Comparison of ENCODE assay signal across 22 cellular contexts in the genomic region with DNA sequence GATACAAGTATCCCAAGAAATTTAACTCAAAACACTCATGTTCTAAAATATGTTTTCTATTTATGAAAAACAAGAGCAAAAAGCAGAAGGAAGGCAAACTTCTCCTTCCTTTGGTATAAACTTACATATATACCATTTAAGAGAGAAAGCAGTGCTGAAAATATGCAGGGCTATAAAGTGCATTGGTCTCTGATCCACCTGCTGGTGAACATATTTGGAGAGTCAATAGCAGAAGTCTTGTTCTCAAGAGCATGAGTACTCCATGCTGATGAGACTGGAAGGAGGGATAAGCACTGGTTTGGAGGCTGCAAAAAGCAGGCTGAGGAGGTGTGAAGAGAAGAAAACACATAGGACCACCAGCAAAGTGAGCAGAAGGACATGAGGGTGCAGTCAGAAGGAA.
"Had no signal": no experiment of that assay in that cellular context is flagged by ENCODE, and none has a peak within 500 bp of the region (broad histone marks: within the 10 kb centered on the region; RNA-seq: fewer than 3 reads in every experiment).

No MANE protein-coding gene starts in this region.

- H3K27ac ChIP-seq: breast epithelium, KMS-11, SJSA1 had no signal

- H3K4me3 Mint-ChIP-seq: activated CD4-positive, alpha-beta memory T cell treated with anti-CD3 and anti-CD28 coated beads, Interleukin-2, amount 10 ng/mL, durations not matched to agents 7 days and 5 days; activated CD4-positive, alpha-beta T cell treated with anti-CD3 and anti-CD28 coated beads for 36 hours; activated naive CD8-positive, alpha-beta T cell treated with anti-CD3 and anti-CD28 coated beads, Interleukin-2, amount 10 ng/mL, durations not matched to agents 7 days and 5 days; T-helper 1 cell treated with Interleukin-12 subunit alpha and Interleukin-12 subunit beta and Interleukin-4 antibody, amounts not matched to agents 30 μg/mL and 1 μg/mL, for 36 hours had no signal

- H3K9me3 ChIP-seq: breast epithelium, SJSA1 had no signal

- H3K9ac ChIP-seq: KMS-11 had no signal

- H3K4me3 ChIP-seq: breast epithelium, SJSA1 had no signal

- DNase-seq: activated CD4-positive, alpha-beta memory T cell treated with anti-CD3 and anti-CD28 coated beads, Interleukin-2, amount 10 ng/mL, durations not matched to agents 7 days and 5 days; activated CD4-positive, alpha-beta T cell treated with anti-CD3 and anti-CD28 coated beads for 36 hours; activated CD4-positive, alpha-beta T cell treated with anti-CD3 and anti-CD28 coated beads, Interleukin-2, amount 50 U/mL, for 1 hour; activated naive CD4-positive, alpha-beta T cell treated with anti-CD3 and anti-CD28 coated beads, Interleukin-2, amount 50 U/mL, for 16 hours; activated naive CD8-positive, alpha-beta T cell treated with anti-CD3 and anti-CD28 coated beads, Interleukin-2, amount 10 ng/mL, durations not matched to agents 7 days and 5 days; activated T-cell treated with anti-CD3 and anti-CD28 coated beads for 4 hours; aorta; central memory CD4-positive, alpha-beta T cell; MM.1S; NCI-H1105 treated with DMSO at 0.1 percent for 48 hours; NCI-H1436 treated with DMSO at 0.1 percent for 48 hours; NCI-H187; NCI-H2081; NCI-H446; NCI-H524; PC-3; SHP77 had no signal

- H3K4me1 ChIP-seq: breast epithelium, SJSA1 had no signal

- FAIRE-seq: RCC 7860 had no signal

- H3K27me3 ChIP-seq: breast epithelium, SJSA1 had no signal

- ATAC-seq: activated CD4-positive, alpha-beta T cell treated with anti-CD3 and anti-CD28 coated beads for 36 hours; PC-3 had no signal

- H3K36me3 ChIP-seq: breast epithelium, SJSA1 had no signal

- H3K27ac Mint-ChIP-seq: activated CD4-positive, alpha-beta memory T cell treated with anti-CD3 and anti-CD28 coated beads, Interleukin-2, amount 10 ng/mL, durations not matched to agents 7 days and 5 days; activated CD4-positive, alpha-beta T cell treated with anti-CD3 and anti-CD28 coated beads for 36 hours; activated naive CD8-positive, alpha-beta T cell treated with anti-CD3 and anti-CD28 coated beads, Interleukin-2, amount 10 ng/mL, durations not matched to agents 7 days and 5 days; T-helper 1 cell treated with Interleukin-12 subunit alpha and Interleukin-12 subunit beta and Interleukin-4 antibody, amounts not matched to agents 30 μg/mL and 1 μg/mL, for 36 hours had no signal

- H3K36me3 Mint-ChIP-seq: activated naive CD8-positive, alpha-beta T cell treated with anti-CD3 and anti-CD28 coated beads, Interleukin-2, amount 10 ng/mL, durations not matched to agents 7 days and 5 days had no signal

- H3K9me3 Mint-ChIP-seq: activated CD4-positive, alpha-beta memory T cell treated with anti-CD3 and anti-CD28 coated beads, Interleukin-2, amount 10 ng/mL, durations not matched to agents 7 days and 5 days; activated naive CD8-positive, alpha-beta T cell treated with anti-CD3 and anti-CD28 coated beads, Interleukin-2, amount 10 ng/mL, durations not matched to agents 7 days and 5 days; T-helper 1 cell treated with Interleukin-12 subunit alpha and Interleukin-12 subunit beta and Interleukin-4 antibody, amounts not matched to agents 30 μg/mL and 1 μg/mL, for 36 hours had no signal

- H3K4me1 Mint-ChIP-seq: activated CD4-positive, alpha-beta memory T cell treated with anti-CD3 and anti-CD28 coated beads, Interleukin-2, amount 10 ng/mL, durations not matched to agents 7 days and 5 days; activated CD4-positive, alpha-beta T cell treated with anti-CD3 and anti-CD28 coated beads for 36 hours; activated naive CD8-positive, alpha-beta T cell treated with anti-CD3 and anti-CD28 coated beads, Interleukin-2, amount 10 ng/mL, durations not matched to agents 7 days and 5 days had no signal

- H3K4me2 ChIP-seq: KMS-11 had no signal
